Comparison of ENCODE assay signal across 1 cellular context in genomic region chr1:220785166-220786056, GRCh38.
TF ChIP-seq lines count a peak whose summit lies in the region.

No MANE protein-coding gene starts in this region.

TF ChIP-seq in GM23338, 12 proteins besides CTCF, POLR2A, EP300 and RAD21 (continued from another document):
- TF ChIP-seq POLR2AphosphoS5 (IDR thresholded peaks at IDR 0.05; ENCODE audit: low read depth) (no peak), NANOG (IDR thresholded peaks at IDR 0.05; ENCODE audit: borderline replicate concordance) (no peak), REST (IDR thresholded peaks at IDR 0.05; ENCODE audit: unreplicated experiment) (no peak), JUNB (IDR thresholded peaks at IDR 0.05; ENCODE audit: unreplicated experiment) (no peak), EZH2 (IDR thresholded peaks at IDR 0.05; ENCODE audit: low read depth, unreplicated experiment) (no peak), CREB1 (CRISPR knock-in tag; IDR thresholded peaks at IDR 0.05; ENCODE audit: low read depth) (no peak)
TF ChIP-seq in GM23338: peak in this region for 0.
